13 cellular contexts compared by ENCODE assay signal in the genomic region with DNA sequence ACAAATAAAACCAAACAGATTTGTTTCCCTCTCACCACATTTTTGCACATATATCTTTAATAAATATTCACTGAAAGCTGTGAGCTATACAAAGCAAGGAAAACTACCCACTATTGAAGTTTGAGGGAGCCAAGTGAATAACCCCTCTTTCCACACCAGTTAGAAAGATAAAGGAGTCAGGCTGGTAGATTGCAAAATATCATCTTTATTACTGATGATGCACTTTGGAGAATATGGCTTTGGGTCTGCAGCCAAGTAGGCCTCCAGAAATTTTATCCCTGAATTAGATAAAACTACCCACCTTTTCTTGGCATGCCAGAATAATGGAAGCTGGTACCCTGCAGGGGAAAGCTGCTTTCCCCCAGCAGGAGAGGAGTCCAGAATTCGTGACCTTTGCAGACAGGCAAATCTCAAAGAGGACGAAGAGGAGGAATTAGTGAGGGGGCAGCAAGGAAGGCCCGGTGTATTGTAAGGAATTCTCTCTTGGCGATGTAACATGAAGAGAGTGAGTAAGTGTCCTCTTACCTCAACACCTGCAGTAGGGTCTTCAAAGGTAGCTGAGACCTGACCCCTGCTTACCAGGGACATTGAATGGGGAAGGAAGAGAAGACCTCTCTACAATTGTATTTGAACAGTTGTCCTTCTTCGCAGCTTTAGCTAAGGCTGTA.
DNase-seq lines count a peak whose midpoint lies in the region; ATAC-seq lines count a peak whose summit lies in the region.
"Had no signal": no experiment of that assay in that cellular context is flagged by ENCODE, and none has a peak within 500 bp of the region (broad histone marks: within the 10 kb centered on the region; RNA-seq: fewer than 3 reads in every experiment).

No MANE protein-coding gene starts in this region.

- CTCF ChIA-PET in activated naive CD4-positive, alpha-beta T cell treated with anti-CD3 and anti-CD28 coated beads for 36 hours (lab: Charles Lee): interaction anchor here (1.0 kb wide), 1 partner anchor 101 kb away, joined by 3 read pairs; no protein-coding TSS in a partner anchor

- no peak overlapping the region for H2BK15ac ChIP-seq in neuronal stem cell (ENCODE audit: low read length)

- H3K27me3 ChIP-seq in iPS DF 6.9 (ENCODE audit: control insufficient read depth, insufficient read depth, low read length) (no peaks in the 10 kb centered on the region), neuronal stem cell (ENCODE audit: control insufficient read depth in 3 of 3, insufficient read depth in 3 of 3, low read depth in 1 of 3, low read length in 3 of 3) (no peaks in the 10 kb centered on the region)
- H3K27me3 ChIP-seq: breast epithelium, heart left ventricle, suprapubic skin had no signal

- no peak overlapping the region for H3K18ac ChIP-seq in neuronal stem cell (ENCODE audit: low read length)

- no peaks in the 10 kb centered on the region for H3K9me3 Mint-ChIP-seq in activated naive CD4-positive, alpha-beta T cell treated with anti-CD3 and anti-CD28 coated beads for 36 hours
- H3K9me3 Mint-ChIP-seq in stimulated activated naive B cell treated with anti-CD40 and anti-IgM and Interleukin-4, amounts not matched to agents 10 μg/mL and 1 μg/mL and 100 μg/mL, for 72 hours: no peaks in the 10 kb centered on the region

- H3K4me3 ChIP-seq in SK-N-MC: no peak overlapping the region
- H3K4me3 ChIP-seq in iPS DF 6.9 (ENCODE audit: low read length): no peak overlapping the region
- H3K4me3 ChIP-seq in neuronal stem cell (ENCODE audit: low read length in 2 of 2): no peak overlapping the region
- H3K4me3 ChIP-seq: breast epithelium, heart left ventricle, suprapubic skin had no signal

- no peak for DNase-seq in activated naive CD4-positive, alpha-beta T cell treated with anti-CD3 and anti-CD28 coated beads for 36 hours
- DNase-seq in activated naive CD4-positive, alpha-beta T cell treated with Interleukin-2 at 50 U/mL for 16 hours: no peak
- DNase-seq in SK-N-MC (ENCODE audit: low read depth, low spot score) (no peak), iPS DF 6.9 (ENCODE audit: low read depth, low spot score) (no peak), neuronal stem cell (ENCODE audit: low spot score) (no peak)
- no peak for DNase-seq in stimulated activated naive B cell treated with anti-CD40 and anti-IgM and Interleukin-4, amounts not matched to agents 10 μg/mL and 1 μg/mL and 100 μg/mL, for 72 hours
- DNase-seq: heart left ventricle, Right ventricle myocardium superior had no signal

- intact Hi-C loops in activated naive CD4-positive, alpha-beta T cell treated with anti-CD3 and anti-CD28 coated beads for 36 hours (cut with micrococcal nuclease): loop anchor here (1.0 kb wide), 1 partner anchor 50 kb away; no protein-coding TSS in a partner anchor

- H3K36me3 ChIP-seq in SK-N-MC (ENCODE audit: insufficient read depth, low read length) (no peaks in the 10 kb centered on the region), iPS DF 6.9 (ENCODE audit: control insufficient read depth, insufficient read depth, low read length) (no peaks in the 10 kb centered on the region), neuronal stem cell (replicated peaks in 1 of 2; ENCODE audit: control insufficient read depth in 2 of 2, insufficient read depth in 2 of 2, low read length in 2 of 2) (peaks cover 0 to 24% of the 10 kb centered on the region in 2 donors)
- H3K36me3 ChIP-seq: breast epithelium, heart left ventricle, suprapubic skin had no signal

- H2BK12ac ChIP-seq in neuronal stem cell (ENCODE audit: low read length): no peak overlapping the region

- H2BK5ac ChIP-seq in neuronal stem cell (ENCODE audit: low read length): no peak overlapping the region

- no peak overlapping the region for H2AFZ ChIP-seq in neuronal stem cell (ENCODE audit: low read length)
- H2AFZ ChIP-seq: parathyroid adenoma had no signal

- ATAC-seq in stimulated activated naive B cell treated with anti-CD40 and anti-IgM and Interleukin-4, amounts not matched to agents 10 μg/mL and 1 μg/mL and 100 μg/mL, for 72 hours (replicated peaks): no peak
- ATAC-seq in GM19397 (IDR thresholded peaks at IDR 0.05; ENCODE audit: unreplicated experiment) (no peak), GM19351 (IDR thresholded peaks at IDR 0.05; ENCODE audit: unreplicated experiment) (no peak)

- no peak overlapping the region for H2BK120ac ChIP-seq in neuronal stem cell (ENCODE audit: low read depth, low read length)

- no peak overlapping the region for H3K14ac ChIP-seq in neuronal stem cell (ENCODE audit: low read length)

- H3K9me3 ChIP-seq in SK-N-MC (ENCODE audit: low read depth, low read length) (no peaks in the 10 kb centered on the region), iPS DF 6.9 (ENCODE audit: control insufficient read depth, insufficient read depth, low read length) (no peaks in the 10 kb centered on the region), neuronal stem cell (replicated peaks in 1 of 2; ENCODE audit: control insufficient read depth in 2 of 2, insufficient read depth in 1 of 2, low read depth in 1 of 2, low read length in 2 of 2) (no peaks in the 10 kb centered on the region)
- H3K9me3 ChIP-seq: breast epithelium, heart left ventricle, suprapubic skin had no signal

- H3K23ac ChIP-seq in neuronal stem cell (ENCODE audit: low read depth, low read length, poor library complexity): no peak overlapping the region

- no peak overlapping the region for H3K4me2 ChIP-seq in neuronal stem cell (ENCODE audit: insufficient read depth, low read length, poor library complexity, severe bottlenecking)

- H2AK5ac ChIP-seq in neuronal stem cell (ENCODE audit: low read depth, low read length): no peak overlapping the region

- no peaks in the 10 kb centered on the region for H3K27me3 Mint-ChIP-seq in activated naive CD4-positive, alpha-beta T cell treated with anti-CD3 and anti-CD28 coated beads for 36 hours (ENCODE audit: low read depth)
- no peaks in the 10 kb centered on the region for H3K27me3 Mint-ChIP-seq in stimulated activated naive B cell treated with anti-CD40 and anti-IgM and Interleukin-4, amounts not matched to agents 10 μg/mL and 1 μg/mL and 100 μg/mL, for 72 hours

- peaks cover 5% of the 10 kb centered on the region; the same call in 1 of the 2 replicates for H3K4me1 ChIP-seq in iPS DF 6.9 (ENCODE audit: control insufficient read depth, insufficient read depth, low read length)
- peaks cover 17 to 35% of the 10 kb centered on the region in 2 donors for H3K4me1 ChIP-seq in neuronal stem cell (ENCODE audit: control insufficient read depth in 2 of 2, insufficient read depth in 1 of 2, low read depth in 1 of 2, low read length in 2 of 2)

- H3K4me1 Mint-ChIP-seq in activated naive CD4-positive, alpha-beta T cell treated with anti-CD3 and anti-CD28 coated beads for 36 hours (ENCODE audit: low read depth): peaks cover 58% of the 10 kb centered on the region
- peaks cover 47 to 69% of the 10 kb centered on the region in 2 donors for H3K4me1 Mint-ChIP-seq in stimulated activated naive B cell treated with anti-CD40 and anti-IgM and Interleukin-4, amounts not matched to agents 10 μg/mL and 1 μg/mL and 100 μg/mL, for 72 hours

- H4K91ac ChIP-seq in neuronal stem cell (ENCODE audit: low read depth, low read length, poor library complexity): no peak overlapping the region

- H3K79me1 ChIP-seq in neuronal stem cell (ENCODE audit: low read depth, low read length): no peaks in the 10 kb centered on the region

- peak overlapping the region; percentile 18 for H3K27ac Mint-ChIP-seq in activated naive CD4-positive, alpha-beta T cell treated with anti-CD3 and anti-CD28 coated beads for 36 hours
- peak overlapping the region; percentile 38 for H3K27ac Mint-ChIP-seq in stimulated activated naive B cell treated with anti-CD40 and anti-IgM and Interleukin-4, amounts not matched to agents 10 μg/mL and 1 μg/mL and 100 μg/mL, for 72 hours

- no CpG with 5 or more reads among the region's 5 CpGs for WGBS in iPS DF 6.9 (ENCODE audit: insufficient coverage, insufficient read length)
- WGBS in neuronal stem cell (ENCODE audit: extremely low coverage in 2 of 2, insufficient read length in 2 of 2, insufficient replicate concordance in 1 of 2), 2 donors: no CpG with 5 or more reads among the region's 5 CpGs

- H3K36me3 Mint-ChIP-seq in activated naive CD4-positive, alpha-beta T cell treated with anti-CD3 and anti-CD28 coated beads for 36 hours (ENCODE audit: low read depth): peaks cover 5% of the 10 kb centered on the region
- peaks cover 0 to 20% of the 10 kb centered on the region in 2 donors for H3K36me3 Mint-ChIP-seq in stimulated activated naive B cell treated with anti-CD40 and anti-IgM and Interleukin-4, amounts not matched to agents 10 μg/mL and 1 μg/mL and 100 μg/mL, for 72 hours

- no peak overlapping the region for H3K4me3 Mint-ChIP-seq in activated naive CD4-positive, alpha-beta T cell treated with anti-CD3 and anti-CD28 coated beads for 36 hours
- no peak overlapping the region for H3K4me3 Mint-ChIP-seq in stimulated activated naive B cell treated with anti-CD40 and anti-IgM and Interleukin-4, amounts not matched to agents 10 μg/mL and 1 μg/mL and 100 μg/mL, for 72 hours

- no peak overlapping the region for H3K4ac ChIP-seq in neuronal stem cell (ENCODE audit: low read length)

- no peak overlapping the region for H3K9ac ChIP-seq in SK-N-MC (ENCODE audit: insufficient read length)
- H3K9ac ChIP-seq in neuronal stem cell (ENCODE audit: low read depth, low read length, poor library complexity): no peak overlapping the region
- H3K9ac ChIP-seq: parathyroid adenoma had no signal

- H3K27ac ChIP-seq in SK-N-MC (peak overlapping the region; percentile 66; the same call in 1 of the 2 replicates), iPS DF 6.9 (ENCODE audit: low read length) (peak overlapping the region; percentile 67), neuronal stem cell (replicated peaks; ENCODE audit: low read length) (no peak overlapping the region)
- H3K27ac ChIP-seq: breast epithelium, parathyroid adenoma, suprapubic skin had no signal

- no peak overlapping the region for H4K8ac ChIP-seq in neuronal stem cell (ENCODE audit: low read depth, low read length)
